In the genomic region with DNA sequence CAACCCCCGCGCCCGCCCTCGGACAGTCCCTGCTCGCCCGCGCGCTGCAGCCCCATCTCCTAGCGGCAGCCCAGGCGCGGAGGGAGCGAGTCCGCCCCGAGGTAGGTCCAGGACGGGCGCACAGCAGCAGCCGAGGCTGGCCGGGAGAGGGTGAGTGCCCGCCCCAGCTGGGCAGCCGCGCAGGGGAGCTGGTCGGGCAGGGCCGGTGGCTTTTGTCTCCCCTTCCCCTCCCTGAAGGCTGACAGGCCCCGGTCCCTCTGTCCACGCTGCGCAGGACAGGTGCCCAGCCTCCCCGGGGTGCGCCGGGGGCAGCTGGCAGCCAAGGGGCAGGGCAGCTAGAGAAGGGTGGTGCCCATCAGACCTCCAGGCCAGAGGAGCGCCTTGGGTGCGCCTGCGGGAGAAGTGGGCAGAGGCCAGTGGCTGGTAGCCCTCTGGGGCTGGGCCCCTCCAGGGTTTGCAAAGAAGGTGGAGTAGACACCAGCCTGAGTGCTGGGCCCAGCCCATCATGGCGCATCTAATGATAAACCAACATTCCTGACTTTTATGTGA, we compare ENCODE assay signal across 8 cellular contexts. TPM values are rescaled to one million over a fixed set of nuclear protein-coding genes. Genes with fewer than 3 reads are reported as not detected.
A peak's percentile ranks its signal among the peaks of the same experiment; 100 is the strongest.
DNase-seq lines count a peak whose midpoint lies in the region; ATAC-seq lines count a peak whose summit lies in the region.

No MANE protein-coding gene starts in this region.

- H3K4me3 Mint-ChIP-seq in stimulated activated naive CD8-positive, alpha-beta T cell treated with anti-CD3 and anti-CD28 coated beads, Interleukin-15, amount 100 ng/mL, for 72 hours, result peak overlapping the region; percentile 29 to 61
- peak overlapping the region; percentile 59 to 68 for H3K4me3 Mint-ChIP-seq in effector memory CD8-positive, alpha-beta T cell
- peak overlapping the region in 6 of 8 donors; percentile 49 to 77 (median 62) for H3K4me3 Mint-ChIP-seq in naive B cell

- peaks cover 8% of the 10 kb centered on the region for H3K36me3 Mint-ChIP-seq in effector memory CD8-positive, alpha-beta T cell (ENCODE audit: insufficient read depth)
- H3K36me3 Mint-ChIP-seq in naive B cell, result no peaks in the 10 kb centered on the region

- H3K4me1 Mint-ChIP-seq in stimulated activated naive CD8-positive, alpha-beta T cell treated with anti-CD3 and anti-CD28 coated beads, Interleukin-15, amount 100 ng/mL, for 72 hours, result peaks cover 9% of the 10 kb centered on the region
- H3K4me1 Mint-ChIP-seq in effector memory CD8-positive, alpha-beta T cell (ENCODE audit: low read depth in 2 of 2), result peaks cover 6 to 11% of the 10 kb centered on the region in 2 donors
- H3K4me1 Mint-ChIP-seq in naive B cell, result peaks cover 4 to 8% (median 8%) of the 10 kb centered on the region in 3 donors

- no peaks in the 10 kb centered on the region for H3K9me3 Mint-ChIP-seq in stimulated activated naive CD8-positive, alpha-beta T cell treated with anti-CD3 and anti-CD28 coated beads, Interleukin-15, amount 100 ng/mL, for 72 hours
- no peaks in the 10 kb centered on the region for H3K9me3 Mint-ChIP-seq in effector memory CD8-positive, alpha-beta T cell
- no peaks in the 10 kb centered on the region for H3K9me3 Mint-ChIP-seq in naive B cell

- H3K27ac Mint-ChIP-seq in stimulated activated naive CD8-positive, alpha-beta T cell treated with anti-CD3 and anti-CD28 coated beads, Interleukin-15, amount 100 ng/mL, for 72 hours, result no peak overlapping the region
- no peak overlapping the region for H3K27ac Mint-ChIP-seq in effector memory CD8-positive, alpha-beta T cell
- H3K27ac Mint-ChIP-seq in naive B cell, result no peak overlapping the region

- no peak for DNase-seq in stimulated activated naive CD8-positive, alpha-beta T cell treated with anti-CD3 and anti-CD28 coated beads, Interleukin-15, amount 100 ng/mL, for 72 hours
- no peak for DNase-seq in stimulated activated naive CD8-positive, alpha-beta T cell treated with anti-CD3 and anti-CD28 coated beads, Interleukin-15, Interleukin-2, amounts not matched to agents 100 U/mL and 50 U/mL, for 24 hours
- no peak for DNase-seq in effector memory CD8-positive, alpha-beta T cell
- no peak for DNase-seq in naive B cell
- no peak for DNase-seq in ecto neural progenitor cell (ENCODE audit: low spot score)
- DNase-seq in NOMO-1 treated with DMSO at 0.1 percent for 48 hours (lab: John Stamatoyannopoulos, UW; ENCODE audit: unreplicated experiment), result no peak

- ATAC-seq in stimulated activated naive CD8-positive, alpha-beta T cell treated with anti-CD3 and anti-CD28 coated beads, Interleukin-15, amount 100 ng/mL, for 72 hours, result peak; percentile 67
- ATAC-seq in stimulated activated naive CD8-positive, alpha-beta T cell treated with anti-CD3 and anti-CD28 coated beads, Interleukin-15, Interleukin-2, amounts not matched to agents 100 U/mL and 50 U/mL, for 24 hours, result no peak
- no peak for ATAC-seq in effector memory CD8-positive, alpha-beta T cell (replicated peaks)
- no peak for ATAC-seq in naive B cell (ENCODE audit: low read depth in 2 of 2)
- ATAC-seq in GM18511 (IDR thresholded peaks at IDR 0.05; ENCODE audit: unreplicated experiment), result no peak
- no peak for ATAC-seq in HG02571 (IDR thresholded peaks at IDR 0.05; ENCODE audit: unreplicated experiment)

- H3K27me3 Mint-ChIP-seq in stimulated activated naive CD8-positive, alpha-beta T cell treated with anti-CD3 and anti-CD28 coated beads, Interleukin-15, amount 100 ng/mL, for 72 hours, result peaks cover 36% of the 10 kb centered on the region
- H3K27me3 Mint-ChIP-seq in effector memory CD8-positive, alpha-beta T cell, result peaks cover 0 to 19% of the 10 kb centered on the region in 2 donors
- H3K27me3 Mint-ChIP-seq in naive B cell, result peaks cover 0 to 33% (median 6%) of the 10 kb centered on the region in 3 donors

RNA-seq across cellular contexts. Expression of a gene that starts 0.3 kb away (rescaled TPM):
- polyA plus RNA-seq in naive B cell (ENCODE audit: low read depth in 6 of 6), result 1 to 10 TPM in 2 of 6 donors, under 1 TPM in 2, not detected in 2; 0.67 to 1.6 (median 1.1) TPM

RNA-seq across cellular contexts. Expression of a gene that starts 43.5 kb away (rescaled TPM):
- polyA plus RNA-seq in naive B cell (ENCODE audit: low read depth in 6 of 6), result 10 to 100 TPM in 4 of 6 donors, 1 to 10 TPM in 2; 8.3 to 21.9 (median 14.6) TPM

RNA-seq across cellular contexts. Expression of a gene that starts 54.4 kb away (rescaled TPM):
- 100 to 1,000 TPM in 1 of 6 donors, 10 to 100 TPM in 5; 72.3 to 105 (median 95.6) TPM for polyA plus RNA-seq in naive B cell (ENCODE audit: low read depth in 6 of 6)

RNA-seq across cellular contexts. Expression of a gene that starts 54.6 kb away (rescaled TPM):
- polyA plus RNA-seq in naive B cell (ENCODE audit: low read depth in 6 of 6), result 10 to 100 TPM in 5 of 6 donors, 1 to 10 TPM in 1; 3.6 to 29.4 (median 16.3) TPM
